In genomic region chr11:104772806-104773241, GRCh38 we compare ENCODE assay signal across 1 cellular context.
A peak's percentile ranks its signal among the peaks of the same experiment; 100 is the strongest.
TF ChIP-seq lines count a peak whose summit lies in the region.

No MANE protein-coding gene starts in this region.

TF ChIP-seq in endothelial cell of umbilical vein, 7 proteins besides CTCF, POLR2A, EP300 and RAD21:
- no peak for TF ChIP-seq MAX (IDR thresholded peaks at IDR 0.05; ENCODE audit: insufficient read depth, insufficient read length)
- no peak for TF ChIP-seq MYC (IDR thresholded peaks at IDR 0.05; ENCODE audit: low read depth, low read length)
- TF ChIP-seq FOS (IDR thresholded peaks at IDR 0.05; ENCODE audit: borderline replicate concordance, insufficient read depth, low read length), result peak; percentile 97
- TF ChIP-seq JUN (IDR thresholded peaks at IDR 0.05; ENCODE audit: borderline replicate concordance, insufficient read depth, insufficient read length, low read depth), result peak; percentile 89
- TF ChIP-seq GATA2 (IDR thresholded peaks at IDR 0.05; ENCODE audit: insufficient read depth, insufficient read length, low read depth, low read length), result peak; percentile 61
- no peak for TF ChIP-seq EZH2 (IDR thresholded peaks at IDR 0.05; ENCODE audit: borderline replicate concordance, low read depth, low read length, severe bottlenecking)
- no peak for TF ChIP-seq POLR2AphosphoS5 (IDR thresholded peaks at IDR 0.05; ENCODE audit: insufficient read depth, low read depth, low read length)
